In genomic region chr9:98192503-98193335, GRCh38 we compare ENCODE assay signal across 1 cellular context.
A peak's percentile ranks its signal among the peaks of the same experiment; 100 is the strongest.
TF ChIP-seq lines count a peak whose summit lies in the region.

TSS of gene CORO2A (minus strand) at chr9:98192637. CDS start at chr9:98157660, 34,977 bp downstream.

TF ChIP-seq in HepG2, 621 proteins besides CTCF, POLR2A, EP300 and RAD21 (continued from another document):
- TF ChIP-seq ZNF740 (CRISPR knock-in tag; IDR thresholded peaks at IDR 0.05) (no peak), DRAP1 (CRISPR knock-in tag; IDR thresholded peaks at IDR 0.05) (peak; percentile 15; the same call in 1 of the 2 replicates), BCL6 (CRISPR knock-in tag; IDR thresholded peaks at IDR 0.05) (peak; percentile 41; the same call in 1 of the 2 replicates), HMGXB3 (CRISPR knock-in tag; IDR thresholded peaks at IDR 0.05; ENCODE audit: borderline replicate concordance) (0 out of 2 replicates have a peak, but pooled peaks have one; percentile 26), PRDM10 (CRISPR knock-in tag; IDR thresholded peaks at IDR 0.05; ENCODE audit: low read depth) (peak; percentile 33; the same call in 1 of the 2 replicates), LCORL (IDR thresholded peaks at IDR 0.05) (no peak), LCORL (CRISPR knock-in tag; IDR thresholded peaks at IDR 0.05) (peak; percentile 70), SRY (CRISPR knock-in tag; IDR thresholded peaks at IDR 0.05) (0 out of 2 replicates have a peak, but pooled peaks have one; percentile 42), ZNF746 (CRISPR knock-in tag; IDR thresholded peaks at IDR 0.05) (peak; percentile 67; the same call in 1 of the 2 replicates), HOXA7 (CRISPR knock-in tag; IDR thresholded peaks at IDR 0.05) (no peak), KMT2B (CRISPR knock-in tag; IDR thresholded peaks at IDR 0.05) (peak; percentile 76), BHLHE40 (IDR thresholded peaks at IDR 0.05; ENCODE audit: low read length) (peak; percentile 62; the same call in 1 of the 2 replicates), ZSCAN20 (CRISPR knock-in tag; IDR thresholded peaks at IDR 0.05; ENCODE audit: borderline replicate concordance) (peak; percentile 74; the same call in 1 of the 2 replicates), TARDBP (CRISPR knock-in tag; IDR thresholded peaks at IDR 0.05) (peak; percentile 68; the same call in 1 of the 2 replicates), CBX2 (IDR thresholded peaks at IDR 0.05; ENCODE audit: low read depth, low read length) (no peak), CBX2 (CRISPR knock-in tag; IDR thresholded peaks at IDR 0.05; ENCODE audit: low read depth) (no peak), SOX13 (IDR thresholded peaks at IDR 0.05) (no peak), SOX13 (CRISPR knock-in tag; conservative IDR thresholded peaks at IDR 0.05 in 1 of 2, IDR thresholded peaks at IDR 0.05 in 1 of 2) (peak in 1 of 2 experiments; percentile 47; a peak in 1 of 4 replicates)
TF ChIP-seq in HepG2: peak in this region for 215.
